ENCODE assay signal across 8 cellular contexts in genomic region chr4:4694296-4694772, GRCh38.
DNase-seq lines count a peak whose midpoint lies in the region; ATAC-seq and TF ChIP-seq lines count a peak whose summit lies in the region.
"Had no signal": no experiment of that assay in that cellular context is flagged by ENCODE, and none has a peak within 500 bp of the region (broad histone marks: within the 10 kb centered on the region; RNA-seq: fewer than 3 reads in every experiment).

No MANE protein-coding gene starts in this region.

- H3K36me3 ChIP-seq in fibroblast of lung (ENCODE audit: control insufficient read depth, insufficient read depth, low read length): no peaks in the 10 kb centered on the region

- no peak overlapping the region for H3K9ac ChIP-seq in fibroblast of lung (ENCODE audit: insufficient read depth, low read length)

- no peaks in the 10 kb centered on the region for H3K79me2 ChIP-seq in fibroblast of lung (ENCODE audit: control insufficient read depth, insufficient read depth, low read length)

- TF ChIP-seq CTCF in GM12873 (IDR thresholded peaks at IDR 0.05; ENCODE audit: insufficient read depth, low read depth, low read length, missing control alignments): peak; percentile 51
- peak; percentile 27 to 29 for TF ChIP-seq CTCF in fibroblast of lung (conservative IDR thresholded peaks at IDR 0.05 in 1 of 2, IDR thresholded peaks at IDR 0.05 in 1 of 2; ENCODE audit: low read depth in 1 of 2, low read length in 2 of 2)
- peak; percentile 37 for TF ChIP-seq CTCF in progenitor cell of endocrine pancreas (IDR thresholded peaks at IDR 0.05; ENCODE audit: unreplicated experiment)

- peaks cover 1% of the 10 kb centered on the region for H3K36me3 Mint-ChIP-seq in progenitor cell of endocrine pancreas (ENCODE audit: insufficient read depth)

- H3K4me1 ChIP-seq in fibroblast of lung (ENCODE audit: control insufficient read depth, extremely low read depth, insufficient read depth, low read length): no peaks in the 10 kb centered on the region

- H3K27ac Mint-ChIP-seq in progenitor cell of endocrine pancreas: no peak overlapping the region
- H3K27ac Mint-ChIP-seq: activated B cell treated with CpG ODN at 0.5 μM for 24 hours had no signal

- no peak overlapping the region for H3K4me3 ChIP-seq in fibroblast of lung (replicated peaks in 1 of 4; ENCODE audit: control extremely low read depth in 1 of 4, insufficient read depth in 1 of 4, low read depth in 3 of 4, low read length in 4 of 4)

- no peaks in the 10 kb centered on the region for H3K9me3 ChIP-seq in fibroblast of lung (ENCODE audit: control insufficient read depth, insufficient read depth, low read depth, low read length)

- H3K4me2 ChIP-seq in fibroblast of lung (ENCODE audit: extremely low read depth, insufficient read depth, low read length): no peak overlapping the region

- no peaks in the 10 kb centered on the region for H3K4me1 Mint-ChIP-seq in progenitor cell of endocrine pancreas (ENCODE audit: low read depth)
- H3K4me1 Mint-ChIP-seq: activated B cell treated with CpG ODN at 0.5 μM for 24 hours had no signal

- no peak overlapping the region for H3K4me3 Mint-ChIP-seq in progenitor cell of endocrine pancreas (ENCODE audit: low read depth)
- H3K4me3 Mint-ChIP-seq: activated B cell treated with CpG ODN at 0.5 μM for 24 hours had no signal

- ATAC-seq in GM18517 (IDR thresholded peaks at IDR 0.05; ENCODE audit: unreplicated experiment): no peak

- no peaks in the 10 kb centered on the region for H3K9me3 Mint-ChIP-seq in progenitor cell of endocrine pancreas (ENCODE audit: low read depth)

- no peaks in the 10 kb centered on the region for H3K27me3 Mint-ChIP-seq in progenitor cell of endocrine pancreas
- H3K27me3 Mint-ChIP-seq: activated B cell treated with CpG ODN at 0.5 μM for 24 hours had no signal

- no peak overlapping the region for H2AFZ ChIP-seq in fibroblast of lung (ENCODE audit: low read length)

- H3K27me3 ChIP-seq in fibroblast of lung (ENCODE audit: control insufficient read depth, insufficient read depth, low read length): no peaks in the 10 kb centered on the region

- H3K27ac ChIP-seq in fibroblast of lung (ENCODE audit: insufficient read depth, low read length): no peak overlapping the region

- H4K20me1 ChIP-seq in fibroblast of lung (ENCODE audit: control insufficient read depth, extremely low read depth, insufficient read depth, low read length): no peaks in the 10 kb centered on the region

- DNase-seq in NCI-H510A treated with DMSO at 0.1 percent for 48 hours (lab: John Stamatoyannopoulos, UW) (peak; percentile 37), fibroblast of lung (ENCODE audit: low read depth in 2 of 2) (peak; percentile 31 to 38), progenitor cell of endocrine pancreas (ENCODE audit: low spot score, unreplicated experiment) (no peak), HuH-7.5 (ENCODE audit: low spot score) (no peak)
- no peak for DNase-seq in activated effector memory CD4-positive, alpha-beta T cell treated with anti-CD3 and anti-CD28 coated beads, Interleukin-2, amount 50 U/mL, for 16 hours
- DNase-seq: activated B cell treated with CpG ODN at 0.5 μM for 24 hours had no signal

Comparison
In these comparisons a context has a peak if more than half of its experiments do, and no peak if none do; other contexts are left out.
1. DNase-seq: peak in NCI-H510A treated with DMSO at 0.1 percent for 48 hours (single experiment) and fibroblast of lung (2 of 2); none in progenitor cell of endocrine pancreas (single experiment), HuH-7.5 (single experiment) and activated effector memory CD4-positive, alpha-beta T cell treated with anti-CD3 and anti-CD28 coated beads, Interleukin-2, amount 50 U/mL, for 16 hours (single experiment).
2. Peak in every context shown above with its lines, with median percentiles within 50 percentile points of each other: CTCF ChIP-seq.